6 cellular contexts compared by ENCODE assay signal in genomic region chr19:18278521-18279265, GRCh38. TPM values are rescaled to one million over a fixed set of nuclear protein-coding genes. Genes with fewer than 3 reads are reported as not detected.
DNase-seq lines count a peak whose midpoint lies in the region; ATAC-seq and TF ChIP-seq lines count a peak whose summit lies in the region.

No MANE protein-coding gene starts in this region.

- H3K27me3 Mint-ChIP-seq in WTC11 (ENCODE audit: low read depth), result no peaks in the 10 kb centered on the region; the same call in 1 of the 2 replicates
- H3K27me3 Mint-ChIP-seq in glutamatergic neuron (ENCODE audit: unreplicated experiment), result peaks cover 24% of the 10 kb centered on the region

- H3K4me3 Mint-ChIP-seq in WTC11 (peak overlapping the region; percentile 96), glutamatergic neuron (ENCODE audit: unreplicated experiment) (peak overlapping the region; percentile 94)

- H3K9me3 ChIP-seq in suprapubic skin, result no peaks in the 10 kb centered on the region

- H3K9me3 Mint-ChIP-seq in WTC11 (no peaks in the 10 kb centered on the region), glutamatergic neuron (ENCODE audit: unreplicated experiment) (peaks cover 23% of the 10 kb centered on the region)

- ATAC-seq in WTC11 (no peak), GM19328 (IDR thresholded peaks at IDR 0.05; ENCODE audit: unreplicated experiment) (no peak), GM21381 (IDR thresholded peaks at IDR 0.05; ENCODE audit: unreplicated experiment) (no peak)

- H3K27ac Mint-ChIP-seq in WTC11, result peak overlapping the region; percentile 99
- H3K27ac Mint-ChIP-seq in glutamatergic neuron (ENCODE audit: unreplicated experiment), result peak overlapping the region; percentile 99

- DNase-seq in WTC11 (ENCODE audit: low spot score) (no peak), glutamatergic neuron (no peak), suprapubic skin (ENCODE audit: low spot score in 2 of 2) (no peak)

- 43% methylated on average over 8 of the region's 10 CpGs for WGBS in suprapubic skin

- CTCF ChIA-PET in WTC11 (lab: Charles Lee), result interaction anchor here (0.5 to 6.8 kb wide), 54 partner anchors 8 to 331 kb away, joined by 3 to 240 read pairs (median 7); partner anchors contain the start of genes GDF15, LSM4, MPV17L2 and PGPEP1

- H3K36me3 Mint-ChIP-seq in WTC11 (peaks cover 12% of the 10 kb centered on the region), glutamatergic neuron (ENCODE audit: unreplicated experiment) (peaks cover 8% of the 10 kb centered on the region)

- peaks cover 12% of the 10 kb centered on the region for H3K36me3 ChIP-seq in suprapubic skin

- POLR2A ChIA-PET in WTC11 (lab: Charles Lee), result interaction anchor here (0.6 to 5.1 kb wide), 21 partner anchors 9 to 160 kb away, joined by 3 to 200 read pairs (median 6); partner anchors contain the start of genes LSM4, RAB3A and SSBP4

- H3K4me3 ChIP-seq in GM08714 (ENCODE audit: low read length), result peak overlapping the region; percentile 61
- peak overlapping the region; percentile 97 for H3K4me3 ChIP-seq in suprapubic skin

- H3K27ac ChIP-seq in suprapubic skin, result peak overlapping the region; percentile 100

- H3K4me1 ChIP-seq in suprapubic skin, result peaks cover 67% of the 10 kb centered on the region

- H3K27me3 ChIP-seq in suprapubic skin, result no peaks in the 10 kb centered on the region

- peaks cover 24% of the 10 kb centered on the region for H3K4me1 Mint-ChIP-seq in WTC11
- peaks cover 10% of the 10 kb centered on the region for H3K4me1 Mint-ChIP-seq in glutamatergic neuron (ENCODE audit: low read depth, unreplicated experiment)

- TF ChIP-seq POLR2A in suprapubic skin (IDR thresholded peaks at IDR 0.05), result peak in 1 of 2 donors; percentile 7

- TF ChIP-seq EP300 in suprapubic skin (IDR thresholded peaks at IDR 0.05), result no peak

- peak; percentile 41; the same call in 1 of the 2 replicates for TF ChIP-seq CTCF in WTC11 (IDR thresholded peaks at IDR 0.05)
- no peak for TF ChIP-seq CTCF in glutamatergic neuron (IDR thresholded peaks at IDR 0.05; ENCODE audit: partially characterized antibody, unreplicated experiment)
- TF ChIP-seq CTCF in suprapubic skin (IDR thresholded peaks at IDR 0.05), result peak in 1 of 2 donors; percentile 9

TF ChIP-seq in WTC11, 78 proteins besides CTCF, POLR2A, EP300 and RAD21:
- 0 out of 2 replicates have a peak, but pooled peaks have one; percentile 25 for TF ChIP-seq GTF2I (CRISPR knock-in tag; conservative IDR thresholded peaks at IDR 0.05)
- 0 out of 2 replicates have a peak, but pooled peaks have one; percentile 11 for TF ChIP-seq RORB (CRISPR knock-in tag; IDR thresholded peaks at IDR 0.05)
- TF ChIP-seq ZMAT4 (CRISPR knock-in tag; IDR thresholded peaks at IDR 0.05), result 0 out of 2 replicates have a peak, but pooled peaks have one; percentile 35
- TF ChIP-seq ATF6 (CRISPR knock-in tag; IDR thresholded peaks at IDR 0.05), result no peak
- TF ChIP-seq RELA (CRISPR knock-in tag; IDR thresholded peaks at IDR 0.05; ENCODE audit: borderline replicate concordance), result no peak
- no peak for TF ChIP-seq STAT6 (CRISPR knock-in tag; conservative IDR thresholded peaks at IDR 0.05; ENCODE audit: low read depth)

RNA-seq across cellular contexts. Expression of gene JUND, which starts 2.7 kb away (rescaled TPM):
- total RNA-seq in WTC11 (2021) (121 to 137 TPM (median 133 TPM) in 3 replicates), glutamatergic neuron (ENCODE audit: unreplicated experiment) (341 TPM), suprapubic skin (100 to 1,000 TPM; 330 to 579 (median 396) TPM)

RNA-seq across cellular contexts. Expression of gene IQCN, which starts 4.4 kb away (rescaled TPM):
- total RNA-seq in WTC11 (2021) (0.46 to 1.0 TPM (median 0.61 TPM) in 3 replicates), glutamatergic neuron (ENCODE audit: unreplicated experiment) (23.6 TPM), suprapubic skin (10 to 100 TPM in 3 of 4 donors, 1 to 10 TPM in 1; 8.1 to 27.6 (median 13.6) TPM)

RNA-seq across cellular contexts. Expression of gene LSM4, which starts 44.2 kb away (rescaled TPM):
- 373 to 434 TPM (median 409 TPM) in 3 replicates for total RNA-seq in WTC11 (2021)
- 137 TPM for total RNA-seq in glutamatergic neuron (ENCODE audit: unreplicated experiment)
- 100 to 1,000 TPM in 2 of 4 donors, 10 to 100 TPM in 2; 53.1 to 115 (median 103) TPM for total RNA-seq in suprapubic skin

RNA-seq across cellular contexts. Expression of gene PDE4C, which starts 52.5 kb away (rescaled TPM):
- total RNA-seq in WTC11 (2021), result 3.0 to 5.7 TPM (median 3.8 TPM) in 3 replicates
- 69.8 TPM for total RNA-seq in glutamatergic neuron (ENCODE audit: unreplicated experiment)
- 1 to 10 TPM in 1 of 4 donors, under 1 TPM in 1, not detected in 2; 0.47 to 2.0 TPM for total RNA-seq in suprapubic skin
